ENCODE assay signal across 8 cellular contexts in the genomic region with DNA sequence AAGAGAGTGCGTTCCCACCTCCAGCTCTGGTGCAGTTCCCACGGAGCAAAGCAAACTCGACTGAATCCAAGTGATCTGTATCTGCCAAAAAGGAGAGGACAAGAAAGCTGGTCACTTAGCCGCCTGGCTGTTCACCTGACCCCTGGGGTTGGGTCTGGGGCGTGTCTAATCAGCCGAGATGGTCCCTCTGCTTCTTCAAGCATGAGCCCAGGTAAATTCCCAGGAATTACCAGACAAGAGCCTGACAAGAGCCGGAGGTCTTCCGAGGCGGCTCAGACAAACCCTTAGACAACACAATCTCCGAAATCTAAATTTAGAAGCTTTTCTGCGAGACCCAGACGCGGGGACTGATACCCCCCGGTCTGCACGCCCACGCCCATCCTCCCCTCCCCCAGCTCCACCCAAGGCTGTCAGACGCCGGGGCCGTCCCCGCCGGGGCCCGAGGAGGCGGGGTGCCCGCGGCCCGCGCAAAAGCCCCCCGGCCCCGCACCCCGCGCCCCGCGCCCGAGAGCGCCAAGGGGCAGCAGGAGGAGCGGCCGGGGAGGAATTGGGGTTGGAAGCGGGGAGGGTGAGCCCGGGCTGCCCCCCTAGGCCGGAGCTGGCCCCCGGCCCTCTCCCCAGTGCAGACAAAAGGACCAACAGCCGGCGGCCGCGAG. TPM values are rescaled to one million over a fixed set of nuclear protein-coding genes. Genes with fewer than 3 reads are reported as not detected.
A peak's percentile ranks its signal among the peaks of the same experiment; 100 is the strongest.
DNase-seq lines count a peak whose midpoint lies in the region; ATAC-seq, FAIRE-seq and TF ChIP-seq lines count a peak whose summit lies in the region.

No MANE protein-coding gene starts in this region.

- DNase-seq in A673 (ENCODE audit: low spot score) (peak; percentile 55), T-helper 1 cell (peak; percentile 9 to 61 (median 47)), astrocyte (ENCODE audit: low read depth) (no peak), GM19240 (ENCODE audit: insufficient read length, low spot score) (no peak)

- H3K4me3 Mint-ChIP-seq in astrocyte (ENCODE audit: unreplicated experiment): peak overlapping the region; percentile 89

- H3K27ac Mint-ChIP-seq in astrocyte (ENCODE audit: unreplicated experiment): peak overlapping the region; percentile 58

- FAIRE-seq in astrocyte (lab: Jason Lieb, UNC): no peak

- H3K4me2 ChIP-seq in astrocyte (ENCODE audit: low read length): peak overlapping the region; percentile 100

- TF ChIP-seq POLR2A in GM19099 (IDR thresholded peaks at IDR 0.05; ENCODE audit: extremely low read depth, insufficient read length, low read depth): peak; percentile 18

- H3K27ac ChIP-seq in A673 (ENCODE audit: low read depth, low read length, poor library complexity, severe bottlenecking) (peak overlapping the region; percentile 90), astrocyte (ENCODE audit: low read depth, low read length) (peak overlapping the region; percentile 77), skeletal muscle tissue (ENCODE audit: low read depth, low read length) (peak overlapping the region; percentile 89)

- no TSS peak for BruUV-seq in A673 (replicated peaks; lab: Mats Ljungman, UMichigan)

- H3K27me3 Mint-ChIP-seq in astrocyte (ENCODE audit: low read depth, unreplicated experiment): no peaks in the 10 kb centered on the region

- CTCF ChIA-PET in A673 (lab: Charles Lee): interaction anchor here (0.6 to 1.5 kb wide), 4 partner anchors 9 to 78 kb away, joined by 3 to 6 read pairs (median 4); no protein-coding TSS in a partner anchor

- H3K9me3 ChIP-seq in A673 (ENCODE audit: low read depth, low read length, poor library complexity, severe bottlenecking) (no peaks in the 10 kb centered on the region), astrocyte (ENCODE audit: insufficient read depth, low read depth, low read length) (no peaks in the 10 kb centered on the region), iPS-18c (ENCODE audit: control insufficient read depth, insufficient read depth, low read length) (no peaks in the 10 kb centered on the region), skeletal muscle tissue (ENCODE audit: control insufficient read depth in 3 of 3, low read length in 3 of 3) (no peaks in the 10 kb centered on the region)

- H3K4me1 Mint-ChIP-seq in astrocyte (ENCODE audit: low read depth, unreplicated experiment): peaks cover 3% of the 10 kb centered on the region

- no peaks in the 10 kb centered on the region for H3K9me3 Mint-ChIP-seq in astrocyte (ENCODE audit: unreplicated experiment)

- peak overlapping the region; percentile 100 for H2AFZ ChIP-seq in astrocyte (ENCODE audit: low read depth, low read length)

- H3K79me2 ChIP-seq in astrocyte (ENCODE audit: insufficient read depth, low read length): no peaks in the 10 kb centered on the region

- H3K4me3 ChIP-seq in A673 (ENCODE audit: low read depth, low read length, poor library complexity, severe bottlenecking): peak overlapping the region; percentile 99
- H3K4me3 ChIP-seq in astrocyte (ENCODE audit: insufficient read depth, low read depth, low read length): peak overlapping the region; percentile 96
- H3K4me3 ChIP-seq in iPS-18c (ENCODE audit: insufficient read depth, low read depth, low read length): peak overlapping the region; percentile 93
- peak overlapping the region; percentile 88 to 92 (median 88) for H3K4me3 ChIP-seq in skeletal muscle tissue (ENCODE audit: low read length in 3 of 3)

- H3K36me3 ChIP-seq in A673 (ENCODE audit: insufficient read depth, low read length, poor library complexity, severe bottlenecking): peaks cover 16% of the 10 kb centered on the region
- H3K36me3 ChIP-seq in astrocyte (ENCODE audit: insufficient read depth, low read length): peaks cover 15% of the 10 kb centered on the region
- H3K36me3 ChIP-seq in skeletal muscle tissue (ENCODE audit: control insufficient read depth in 3 of 3, insufficient read depth in 3 of 3, low read length in 3 of 3): peaks cover 0 to 17% (median 15%) of the 10 kb centered on the region in 3 donors

- POLR2A ChIA-PET in A673 (lab: Charles Lee; ENCODE audit: low non-redundant PET): interaction anchor here (0.6 kb wide), 1 partner anchor 72 kb away, joined by 3 read pairs; no protein-coding TSS in a partner anchor

- TF ChIP-seq CTCF in A673 (conservative IDR thresholded peaks at IDR 0.05; ENCODE audit: low read depth, low read length) (peak; percentile 47; the same call in 1 of the 2 replicates), astrocyte (IDR thresholded peaks at IDR 0.05; ENCODE audit: insufficient read depth, low read depth, low read length) (no peak)

- H3K36me3 Mint-ChIP-seq in astrocyte (ENCODE audit: low read depth, unreplicated experiment): peaks cover 7% of the 10 kb centered on the region

- ATAC-seq in HG03354 (IDR thresholded peaks at IDR 0.05; ENCODE audit: poor library complexity, severe bottlenecking, unreplicated experiment): peak; percentile 50

- H3K27me3 ChIP-seq in A673 (replicated peaks; ENCODE audit: insufficient read depth, low read depth, low read length, poor library complexity): no peaks in the 10 kb centered on the region
- H3K27me3 ChIP-seq in astrocyte (ENCODE audit: insufficient read depth, low read length): no peaks in the 10 kb centered on the region
- no peaks in the 10 kb centered on the region for H3K27me3 ChIP-seq in skeletal muscle tissue (ENCODE audit: control insufficient read depth in 3 of 3, insufficient read depth in 3 of 3, low read length in 3 of 3)

- intact Hi-C loops in A673 (cut with micrococcal nuclease; ENCODE audit: unreplicated experiment): no loop called here

- H3K9ac ChIP-seq in astrocyte (ENCODE audit: low read length) (peak overlapping the region; percentile 91), skeletal muscle tissue (ENCODE audit: low read depth in 1 of 3, low read length in 3 of 3) (peak overlapping the region; percentile 92 to 93 (median 92))

- H3K4me1 ChIP-seq in A673 (ENCODE audit: insufficient read depth, low read length, poor library complexity, severe bottlenecking) (peaks cover 7% of the 10 kb centered on the region), astrocyte (ENCODE audit: insufficient read depth, low read length) (peaks cover 9% of the 10 kb centered on the region), skeletal muscle tissue (ENCODE audit: control insufficient read depth in 3 of 3, insufficient read depth in 3 of 3, low read length in 3 of 3) (peaks cover 10 to 15% (median 14%) of the 10 kb centered on the region in 3 donors)

- peaks cover 11% of the 10 kb centered on the region for H4K20me1 ChIP-seq in astrocyte (ENCODE audit: insufficient read depth, low read length)

RNA-seq across cellular contexts. Expression of a gene that starts 0.7 kb away (rescaled TPM):
- 11.1 and 17.9 TPM in 2 replicates for total RNA-seq in A673 (2021)
- 9.3 and 10.4 TPM in 2 replicates for total RNA-seq in astrocyte
- 5.7 TPM for total RNA-seq in skeletal muscle tissue

RNA-seq across cellular contexts. Expression of a gene that starts 12.0 kb away (rescaled TPM):
- total RNA-seq in A673 (2021) (206 TPM in 2 replicates), astrocyte (232 and 241 TPM in 2 replicates), skeletal muscle tissue (114 TPM)

RNA-seq across cellular contexts. Expression of a gene that starts 37.5 kb away (rescaled TPM):
- total RNA-seq in A673 (2021): 26.0 and 26.6 TPM in 2 replicates
- total RNA-seq in astrocyte: 31.9 and 32.7 TPM in 2 replicates
- total RNA-seq in skeletal muscle tissue: 12.0 TPM

Comparison
In these comparisons a context has a peak if more than half of its experiments do, and no peak if none do; other contexts are left out.
1. DNase-seq: peak in A673 (single experiment) and T-helper 1 cell (5 of 5); none in astrocyte (single experiment) and GM19240 (single experiment).
2. Peak in every context shown above with its lines, with median percentiles within 50 percentile points of each other: H3K27ac ChIP-seq and H3K4me3 ChIP-seq.